ENCODE assay signal across 15 cellular contexts in genomic region chr3:140816804-140817203, GRCh38.
"Had no signal": no experiment of that assay in that cellular context is flagged by ENCODE, and none has a peak within 500 bp of the region (broad histone marks: within the 10 kb centered on the region; RNA-seq: fewer than 3 reads in every experiment).

No MANE protein-coding gene starts in this region.

- DNase-seq: activated CD4-positive, alpha-beta T cell treated with anti-CD3 and anti-CD28 coated beads for 1 hour; activated gamma-delta T cell; activated T-cell treated with anti-CD3 and anti-CD28 coated beads, Interleukin-2, amount 50 U/mL, for 72 hours; erythroblast; kidney; left ventricle myocardium inferior; mammary epithelial cell; mucosa of descending colon; right cardiac atrium; stimulated activated CD4-positive, alpha-beta T cell treated with anti-CD3 and anti-CD28 coated beads, Interleukin-2, amount 100 ng/mL, for 24 hours; stimulated activated naive CD4-positive, alpha-beta T cell treated with Interleukin-2 at 50 U/mL for 16 hours; thyroid gland had no signal

- H3K27ac ChIP-seq: breast epithelium, coronary artery, left ventricle myocardium inferior, thyroid gland, VCaP had no signal

- H3K4me3 ChIP-seq: breast epithelium, coronary artery, left ventricle myocardium inferior, mucosa of descending colon, thyroid gland had no signal

- H3K9me3 ChIP-seq: mucosa of descending colon, thyroid gland had no signal

- H3K27me3 ChIP-seq: breast epithelium, thyroid gland had no signal

- H3K36me3 ChIP-seq: breast epithelium, left ventricle myocardium inferior, thyroid gland had no signal

- H3K4me1 ChIP-seq: breast epithelium, left ventricle myocardium inferior, thyroid gland had no signal

- ATAC-seq: activated T-cell treated with anti-CD3 and anti-CD28 coated beads, Interleukin-2, amount 50 U/mL, for 72 hours; mucosa of descending colon; right cardiac atrium had no signal
